24 cellular contexts compared by ENCODE assay signal in the genomic region with DNA sequence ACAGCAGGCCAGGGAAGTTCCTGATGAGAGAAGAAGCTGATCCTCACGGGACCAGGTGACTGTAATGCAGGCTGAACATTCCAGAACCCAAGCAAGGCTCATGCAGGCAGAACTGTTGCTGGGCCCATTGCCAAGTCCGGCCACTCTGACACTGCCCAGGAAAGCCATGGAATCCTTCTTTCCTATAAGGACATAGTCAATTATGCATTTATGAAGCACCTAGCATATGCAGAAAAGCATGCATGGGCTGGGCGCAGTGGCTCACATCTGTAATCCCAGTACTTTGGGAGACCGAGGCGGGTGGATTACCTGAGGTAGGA.
DNase-seq lines count a peak whose midpoint lies in the region; ATAC-seq, FAIRE-seq and TF ChIP-seq lines count a peak whose summit lies in the region.
"Had no signal": no experiment of that assay in that cellular context is flagged by ENCODE, and none has a peak within 500 bp of the region (broad histone marks: within the 10 kb centered on the region; RNA-seq: fewer than 3 reads in every experiment).

No MANE protein-coding gene starts in this region.

- DNase-seq in Right ventricle myocardium superior = peak; percentile 50
- DNase-seq in cardiac septum (ENCODE audit: low spot score) = no peak
- DNase-seq in left ventricle myocardium inferior = peak; percentile 27
- DNase-seq in right atrium auricular region (ENCODE audit: low spot score) = no peak
- no peak for DNase-seq in sciatic nerve (ENCODE audit: low spot score)
- DNase-seq in nephron progenitor cell = no peak
- DNase-seq in prostate gland (ENCODE audit: low spot score) = no peak
- no peak for DNase-seq in GM12892 (ENCODE audit: insufficient read length)
- DNase-seq: Caco-2; CD4-positive, CD25-positive, alpha-beta regulatory T cell; CD8-positive, alpha-beta T cell; DMS153; DND-41; GOT3; H7; HCEC 1CT had no signal

- no peak for ATAC-seq in Right ventricle myocardium superior (ENCODE audit: poor library complexity)
- peak; percentile 25 for ATAC-seq in sciatic nerve
- ATAC-seq: CD8-positive, alpha-beta T cell; GM12878 had no signal

- intact Hi-C loops in Right ventricle myocardium superior (cut with DNase I) (no loop called here), cardiac septum (cut with DNase I) (loop anchor here (5.0 kb wide), 1 partner anchor 85 kb away; the partner anchor contains the start of gene SLC1A3), left ventricle myocardium inferior (cut with micrococcal nuclease) (no loop called here), sciatic nerve (cut with DNase I) (no loop called here), prostate gland (cut with DNase I) (no loop called here)

- H3K27me3 ChIP-seq in left ventricle myocardium inferior (ENCODE audit: low read depth) (no peaks in the 10 kb centered on the region), right atrium auricular region (no peaks in the 10 kb centered on the region), prostate gland (replicated peaks; ENCODE audit: insufficient read depth) (no peaks in the 10 kb centered on the region)
- H3K27me3 ChIP-seq: BLaER1 had no signal

- FAIRE-seq in GM12892 (lab: Jason Lieb, UNC) = no peak
- FAIRE-seq: A204.1, G401.6, GM12878, GM18507 had no signal

- H3K27ac ChIP-seq in left ventricle myocardium inferior (replicated peaks) (peak overlapping the region; percentile 92), right atrium auricular region (peak overlapping the region in 1 of 2 donors; percentile 85), prostate gland (no peak overlapping the region)
- H3K27ac ChIP-seq: 22Rv1, BLaER1, C4-2B had no signal

- TF ChIP-seq POLR2A in prostate gland (IDR thresholded peaks at IDR 0.05) (no peak), GM12892 (IDR thresholded peaks at IDR 0.05; ENCODE audit: low read depth, low read length) (no peak)

- H3K9me3 ChIP-seq in left ventricle myocardium inferior (replicated peaks) (peaks cover 11% of the 10 kb centered on the region), right atrium auricular region (no peaks in the 10 kb centered on the region), prostate gland (no peaks in the 10 kb centered on the region)
- H3K9me3 ChIP-seq: Caco-2 had no signal

- no peak overlapping the region for H3K4me3 Mint-ChIP-seq in nephron progenitor cell
- H3K4me3 Mint-ChIP-seq: B cell; CD4-positive, CD25-positive, alpha-beta regulatory T cell; CD8-positive, alpha-beta T cell had no signal

- TF ChIP-seq CTCF in left ventricle myocardium inferior (IDR thresholded peaks at IDR 0.05; ENCODE audit: borderline replicate concordance) = no peak
- TF ChIP-seq CTCF in right atrium auricular region (IDR thresholded peaks at IDR 0.05) = no peak
- TF ChIP-seq CTCF in nephron progenitor cell (IDR thresholded peaks at IDR 0.05) = no peak
- TF ChIP-seq CTCF in prostate gland (IDR thresholded peaks at IDR 0.05) = no peak

- WGBS in prostate gland = 85% methylated on average over 5 of the region's 5 CpGs

- peaks cover 3% of the 10 kb centered on the region for H3K27me3 Mint-ChIP-seq in nephron progenitor cell (ENCODE audit: low read depth, poor library complexity)
- H3K27me3 Mint-ChIP-seq: B cell; CD4-positive, CD25-positive, alpha-beta regulatory T cell had no signal

- H3K4me1 ChIP-seq in left ventricle myocardium inferior = peaks cover 27% of the 10 kb centered on the region
- H3K4me1 ChIP-seq in right atrium auricular region = peaks cover 0 to 18% of the 10 kb centered on the region in 2 donors
- H3K4me1 ChIP-seq in prostate gland (replicated peaks) = no peaks in the 10 kb centered on the region
- H3K4me1 ChIP-seq: BLaER1, Caco-2 had no signal

- H3K9me3 Mint-ChIP-seq in nephron progenitor cell = no peaks in the 10 kb centered on the region

- H3K27ac Mint-ChIP-seq in nephron progenitor cell = no peak overlapping the region
- H3K27ac Mint-ChIP-seq: B cell; CD4-positive, CD25-positive, alpha-beta regulatory T cell; CD8-positive, alpha-beta T cell had no signal

- H3K36me3 Mint-ChIP-seq in nephron progenitor cell (ENCODE audit: low read depth) = no peaks in the 10 kb centered on the region
- H3K36me3 Mint-ChIP-seq: CD4-positive, CD25-positive, alpha-beta regulatory T cell; CD8-positive, alpha-beta T cell had no signal

- H3K4me3 ChIP-seq in left ventricle myocardium inferior = no peak overlapping the region
- no peak overlapping the region for H3K4me3 ChIP-seq in right atrium auricular region
- H3K4me3 ChIP-seq in prostate gland = no peak overlapping the region
- H3K4me3 ChIP-seq: BLaER1, GM12878 had no signal

- no peaks in the 10 kb centered on the region for H3K36me3 ChIP-seq in left ventricle myocardium inferior
- no peaks in the 10 kb centered on the region for H3K36me3 ChIP-seq in right atrium auricular region
- H3K36me3 ChIP-seq in prostate gland = no peaks in the 10 kb centered on the region
- H3K36me3 ChIP-seq: BLaER1 had no signal

- peaks cover 4% of the 10 kb centered on the region for H3K4me1 Mint-ChIP-seq in nephron progenitor cell
- H3K4me1 Mint-ChIP-seq: B cell; CD4-positive, CD25-positive, alpha-beta regulatory T cell had no signal

Comparison
In these comparisons a context has a peak if more than half of its experiments do, and no peak if none do; other contexts are left out.
1. DNase-seq: peak in Right ventricle myocardium superior (single experiment) and left ventricle myocardium inferior (single experiment); none in cardiac septum (single experiment), right atrium auricular region (single experiment), sciatic nerve (single experiment), nephron progenitor cell (single experiment), prostate gland (single experiment) and GM12892 (single experiment).